Comparison of ENCODE assay signal across 25 cellular contexts in genomic region chr17:83026311-83026811, GRCh38. TPM values are rescaled to one million over a fixed set of nuclear protein-coding genes. Genes with fewer than 3 reads are reported as not detected.
A peak's percentile ranks its signal among the peaks of the same experiment; 100 is the strongest.
DNase-seq lines count a peak whose midpoint lies in the region; ATAC-seq, FAIRE-seq and TF ChIP-seq lines count a peak whose summit lies in the region.
"Had no signal": no experiment of that assay in that cellular context is flagged by ENCODE, and none has a peak within 500 bp of the region (broad histone marks: within the 10 kb centered on the region; RNA-seq: fewer than 3 reads in every experiment).

No MANE protein-coding gene starts in this region.

- no peaks in the 10 kb centered on the region for H3K36me3 ChIP-seq in CD8-positive, alpha-beta T cell (ENCODE audit: insufficient read depth, low read length)
- peaks cover 30% of the 10 kb centered on the region; the same call in 1 of the 2 replicates for H3K36me3 ChIP-seq in Loucy (ENCODE audit: insufficient read depth, low read length)
- H3K36me3 ChIP-seq in small intestine (ENCODE audit: control insufficient read depth in 2 of 2, insufficient read depth in 2 of 2, low read length in 2 of 2) = no peaks in the 10 kb centered on the region
- H3K36me3 ChIP-seq: brain microvascular endothelial cell, HAP-1, prostate gland, vagina had no signal

- FAIRE-seq in small intestine (lab: Jason Lieb, UNC) = no peak
- FAIRE-seq: colon, D721Med, GM12892, RCC 7860 had no signal

- H3F3A ChIP-seq in Loucy (ENCODE audit: low read depth) = no peaks in the 10 kb centered on the region

- H3K9me3 Mint-ChIP-seq in CD8-positive, alpha-beta T cell = no peaks in the 10 kb centered on the region
- H3K9me3 Mint-ChIP-seq in endothelial cell (ENCODE audit: unreplicated experiment) = peaks cover 5% of the 10 kb centered on the region
- H3K9me3 Mint-ChIP-seq: activated T-helper 2 cell treated with anti-CD3 and anti-CD28 coated beads, Interferon-gamma antibody, Interleukin-2, Interleukin-4, amounts not matched to agents 10 μg/mL and 5 μg/mL and 100 μg/mL, durations not matched to agents 14 hours and 24 hours and 36 hours had no signal

- H3K27me3 ChIP-seq in CD8-positive, alpha-beta T cell (ENCODE audit: insufficient read depth, low read length) = no peaks in the 10 kb centered on the region
- H3K27me3 ChIP-seq in Loucy (ENCODE audit: insufficient read depth, low read length, poor library complexity, severe bottlenecking) (no peaks in the 10 kb centered on the region), small intestine (ENCODE audit: control insufficient read depth in 2 of 2, insufficient read depth in 2 of 2, low read length in 2 of 2) (no peaks in the 10 kb centered on the region)
- H3K27me3 ChIP-seq: brain microvascular endothelial cell, neutrophil, suprapubic skin, vagina had no signal

- H3K9ac ChIP-seq in Loucy (ENCODE audit: low read depth, low read length, poor library complexity, severe bottlenecking) = peak overlapping the region; percentile 32

- no peak overlapping the region for H2AFZ ChIP-seq in Loucy (ENCODE audit: low read length)

- no peaks in the 10 kb centered on the region for H3K27me3 Mint-ChIP-seq in CD8-positive, alpha-beta T cell (ENCODE audit: low read depth)
- peaks cover 1% of the 10 kb centered on the region for H3K27me3 Mint-ChIP-seq in endothelial cell (ENCODE audit: unreplicated experiment)
- H3K27me3 Mint-ChIP-seq: activated CD4-positive, alpha-beta T cell treated with anti-CD3 and anti-CD28 coated beads for 36 hours had no signal

- peak overlapping the region; percentile 66 for H3K4me3 Mint-ChIP-seq in CD8-positive, alpha-beta T cell
- no peak overlapping the region for H3K4me3 Mint-ChIP-seq in endothelial cell (ENCODE audit: unreplicated experiment)
- H3K4me3 Mint-ChIP-seq: activated CD4-positive, alpha-beta T cell treated with anti-CD3 and anti-CD28 coated beads for 36 hours had no signal

- H3K79me2 ChIP-seq in Loucy (ENCODE audit: insufficient read depth, low read length) = peaks cover 69% of the 10 kb centered on the region

- intact Hi-C loops in CD8-positive, alpha-beta T cell (cut with DNase I, micrococcal nuclease) = loop anchor here in 1 of 2 experiments (10.0 kb wide), 2 partner anchors 62 to 242 kb away; no protein-coding TSS in a partner anchor

- peak; percentile 65 for ATAC-seq in CD8-positive, alpha-beta T cell
- ATAC-seq: activated CD4-positive, alpha-beta T cell treated with anti-CD3 and anti-CD28 coated beads for 36 hours; lower lobe of right lung; mucosa of descending colon had no signal

- H3K9me3 ChIP-seq in CD8-positive, alpha-beta T cell (ENCODE audit: low read length) = no peaks in the 10 kb centered on the region
- H3K9me3 ChIP-seq in Loucy (ENCODE audit: insufficient read depth, low read depth, low read length) (no peaks in the 10 kb centered on the region), small intestine (ENCODE audit: control insufficient read depth, low read depth) (no peaks in the 10 kb centered on the region)
- H3K9me3 ChIP-seq: HAP-1, lower lobe of right lung, mucosa of descending colon, neutrophil, prostate gland, suprapubic skin, vagina had no signal

- CTCF ChIA-PET in CD8-positive, alpha-beta T cell (lab: Charles Lee) = no interaction called here

- no peaks in the 10 kb centered on the region for H3K9me2 ChIP-seq in Loucy (replicated peaks; ENCODE audit: low read depth, low read length)

- H4K20me1 ChIP-seq in Loucy (ENCODE audit: insufficient read depth, low read length, poor library complexity, severe bottlenecking) = peaks cover 20% of the 10 kb centered on the region

- no peak for TF ChIP-seq CTCF in CD8-positive, alpha-beta T cell (IDR thresholded peaks at IDR 0.05)
- TF ChIP-seq CTCF in Loucy (conservative IDR thresholded peaks at IDR 0.05; ENCODE audit: low read length) = no peak
- TF ChIP-seq CTCF in endothelial cell (IDR thresholded peaks at IDR 0.05; ENCODE audit: unreplicated experiment) = no peak

- H3K4me2 ChIP-seq in Loucy (ENCODE audit: low read depth, low read length, poor library complexity, severe bottlenecking) = peak overlapping the region; percentile 55

- WGBS in small intestine, 3 donors = 65 to 79% (median 71%) methylated on average over 10 to 14 of the region's 14 CpGs

- peak in 5 of 7 experiments; percentile 18 to 68 (median 44) for DNase-seq in CD8-positive, alpha-beta T cell
- DNase-seq in iPS-NIHi7 (ENCODE audit: extremely low spot score) (peak; percentile 2), small intestine (peak; percentile 8), endothelial cell (ENCODE audit: low spot score) (no peak), HUDEP-2 (lab: John Stamatoyannopoulos, UW; ENCODE audit: unreplicated experiment in 76 of 76) (no peak), H4 (ENCODE audit: low spot score) (no peak)
- DNase-seq: activated CD4-positive, alpha-beta T cell treated with anti-CD3 and anti-CD28 coated beads for 36 hours; brain microvascular endothelial cell; C1 segment of cervical spinal cord; lower lobe of right lung; mucosa of descending colon; NCI-H1048; NCI-H2029; NCI-H69 had no signal

- H3K27ac Mint-ChIP-seq in CD8-positive, alpha-beta T cell = peak overlapping the region; percentile 93
- H3K27ac Mint-ChIP-seq in endothelial cell (ENCODE audit: unreplicated experiment) = no peak overlapping the region
- H3K27ac Mint-ChIP-seq: activated CD4-positive, alpha-beta T cell treated with anti-CD3 and anti-CD28 coated beads for 36 hours; activated T-helper 2 cell treated with anti-CD3 and anti-CD28 coated beads, Interferon-gamma antibody, Interleukin-2, Interleukin-4, amounts not matched to agents 10 μg/mL and 5 μg/mL and 100 μg/mL, durations not matched to agents 14 hours and 24 hours and 36 hours had no signal

- POLR2A ChIA-PET in CD8-positive, alpha-beta T cell (lab: Charles Lee) = no interaction called here

- H3K27ac ChIP-seq in CD8-positive, alpha-beta T cell (ENCODE audit: low read depth, low read length) = no peak overlapping the region
- H3K27ac ChIP-seq in small intestine (ENCODE audit: low read depth in 1 of 2, low read length in 1 of 2) = no peak overlapping the region
- H3K27ac ChIP-seq: brain microvascular endothelial cell, lower lobe of right lung, neutrophil, prostate gland, suprapubic skin, vagina had no signal

- no peak overlapping the region for H3K4me3 ChIP-seq in CD8-positive, alpha-beta T cell (ENCODE audit: low read depth, low read length)
- H3K4me3 ChIP-seq in Loucy (ENCODE audit: low read length, poor library complexity, severe bottlenecking) (peak overlapping the region; percentile 5), small intestine (ENCODE audit: low read depth in 1 of 2, low read length in 2 of 2) (no peak overlapping the region)
- H3K4me3 ChIP-seq: HAP-1, lower lobe of right lung, mucosa of descending colon, prostate gland, suprapubic skin, vagina had no signal

- peaks cover 29% of the 10 kb centered on the region for H3K4me1 ChIP-seq in CD8-positive, alpha-beta T cell (ENCODE audit: insufficient read depth, low read length)
- H3K4me1 ChIP-seq in Loucy (ENCODE audit: insufficient read depth, low read length, poor library complexity, severe bottlenecking) (peaks cover 11% of the 10 kb centered on the region), small intestine (ENCODE audit: control insufficient read depth in 2 of 2, insufficient read depth in 1 of 2, low read depth in 1 of 2, low read length in 1 of 2) (no peaks in the 10 kb centered on the region)
- H3K4me1 ChIP-seq: HAP-1, lower lobe of right lung, prostate gland, suprapubic skin, vagina had no signal

- H3K4me1 Mint-ChIP-seq in CD8-positive, alpha-beta T cell (ENCODE audit: low read depth) = peaks cover 38% of the 10 kb centered on the region
- peaks cover 3% of the 10 kb centered on the region for H3K4me1 Mint-ChIP-seq in endothelial cell (ENCODE audit: unreplicated experiment)

- peaks cover 14% of the 10 kb centered on the region for H3K36me3 Mint-ChIP-seq in CD8-positive, alpha-beta T cell
- H3K36me3 Mint-ChIP-seq in endothelial cell (ENCODE audit: low read depth, unreplicated experiment) = peaks cover 16% of the 10 kb centered on the region

RNA-seq across cellular contexts. Expression of gene METRNL, which starts 53.0 kb away (rescaled TPM):
- 100 to 1,000 TPM; 153 to 158 TPM for total RNA-seq in CD8-positive, alpha-beta T cell
- 100 to 1,000 TPM in 2 of 3 donors, 10 to 100 TPM in 1; 64.4 to 118 (median 112) TPM for polyA plus RNA-seq in small intestine
- 5.3 TPM for total RNA-seq in endothelial cell (ENCODE audit: unreplicated experiment)
- 36.6 and 47.8 TPM in 2 replicates for total RNA-seq in H4 (2014; rRNA removed; shearing (Covaris generic))

Comparison
In these comparisons a context has a peak if more than half of its experiments do, and no peak if none do; other contexts are left out.
1. DNase-seq: peak in CD8-positive, alpha-beta T cell (5 of 7), iPS-NIHi7 (single experiment) and small intestine (single experiment); none in endothelial cell (single experiment), HUDEP-2 (0 of 76) and H4 (single experiment).